ENCODE assay signal across 1 cellular context in the genomic region with DNA sequence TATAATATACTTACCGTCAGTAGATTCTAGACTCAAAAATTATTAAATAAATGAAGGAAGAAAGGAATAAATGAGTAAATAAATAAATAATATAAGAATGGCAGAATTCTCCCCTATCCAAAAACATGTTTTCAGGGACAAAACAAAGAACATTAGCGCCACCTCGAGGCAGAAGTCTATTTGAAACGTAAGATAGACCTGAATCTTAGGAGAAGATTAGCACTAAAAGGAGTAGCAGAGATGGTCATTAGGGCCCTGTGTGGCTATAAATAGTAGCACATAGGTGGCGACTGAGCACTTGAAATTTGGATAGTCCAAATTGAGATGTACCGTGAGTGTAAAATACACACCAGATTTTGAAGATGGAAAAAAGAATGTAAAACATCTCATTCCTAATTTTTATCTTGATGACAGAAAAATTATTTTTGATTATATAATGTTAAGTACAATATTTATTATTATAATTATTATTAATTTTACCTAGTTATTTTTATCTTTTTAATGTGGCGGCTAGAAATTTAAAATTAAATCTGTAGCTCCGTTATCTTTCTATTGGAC.
TF ChIP-seq lines count a peak whose summit lies in the region.

No MANE protein-coding gene starts in this region.

TF ChIP-seq in K562, 482 proteins besides CTCF, POLR2A, EP300 and RAD21 (continues in another document):
- TF ChIP-seq, protein P1, sequence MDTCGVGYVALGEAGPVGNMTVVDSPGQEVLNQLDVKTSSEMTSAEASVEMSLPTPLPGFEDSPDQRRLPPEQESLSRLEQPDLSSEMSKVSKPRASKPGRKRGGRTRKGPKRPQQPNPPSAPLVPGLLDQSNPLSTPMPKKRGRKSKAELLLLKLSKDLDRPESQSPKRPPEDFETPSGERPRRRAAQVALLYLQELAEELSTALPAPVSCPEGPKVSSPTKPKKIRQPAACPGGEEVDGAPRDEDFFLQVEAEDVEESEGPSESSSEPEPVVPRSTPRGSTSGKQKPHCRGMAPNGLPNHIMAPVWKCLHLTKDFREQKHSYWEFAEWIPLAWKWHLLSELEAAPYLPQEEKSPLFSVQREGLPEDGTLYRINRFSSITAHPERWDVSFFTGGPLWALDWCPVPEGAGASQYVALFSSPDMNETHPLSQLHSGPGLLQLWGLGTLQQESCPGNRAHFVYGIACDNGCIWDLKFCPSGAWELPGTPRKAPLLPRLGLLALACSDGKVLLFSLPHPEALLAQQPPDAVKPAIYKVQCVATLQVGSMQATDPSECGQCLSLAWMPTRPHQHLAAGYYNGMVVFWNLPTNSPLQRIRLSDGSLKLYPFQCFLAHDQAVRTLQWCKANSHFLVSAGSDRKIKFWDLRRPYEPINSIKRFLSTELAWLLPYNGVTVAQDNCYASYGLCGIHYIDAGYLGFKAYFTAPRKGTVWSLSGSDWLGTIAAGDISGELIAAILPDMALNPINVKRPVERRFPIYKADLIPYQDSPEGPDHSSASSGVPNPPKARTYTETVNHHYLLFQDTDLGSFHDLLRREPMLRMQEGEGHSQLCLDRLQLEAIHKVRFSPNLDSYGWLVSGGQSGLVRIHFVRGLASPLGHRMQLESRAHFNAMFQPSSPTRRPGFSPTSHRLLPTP (IDR thresholded peaks at IDR 0.05; ENCODE audit: borderline replicate concordance, extremely low read depth, insufficient read length) = no peak
- TF ChIP-seq SOX6 (IDR thresholded peaks at IDR 0.05) (no peak), SMC3 (conservative IDR thresholded peaks at IDR 0.05; ENCODE audit: insufficient read depth, low read depth, low read length) (peak; percentile 56), POLR2AphosphoS2 (IDR thresholded peaks at IDR 0.05; ENCODE audit: low read length) (no peak), CC2D1A (IDR thresholded peaks at IDR 0.05) (0 out of 2 replicates have a peak, but pooled peaks have one; percentile 37), CREBBP (IDR thresholded peaks at IDR 0.05; ENCODE audit: low read depth, low read length) (no peak), GATAD2B (IDR thresholded peaks at IDR 0.05; ENCODE audit: borderline replicate concordance) (0 out of 2 replicates have a peak, but pooled peaks have one; percentile 15), CREM (IDR thresholded peaks at IDR 0.05; ENCODE audit: low read depth) (peak; percentile 67), GATA2 (CRISPR knock-in tag; IDR thresholded peaks at IDR 0.05) (no peak), NFRKB (IDR thresholded peaks at IDR 0.05; ENCODE audit: low read depth) (no peak), ZNF696 (CRISPR knock-in tag; conservative IDR thresholded peaks at IDR 0.05) (no peak), SMARCB1 (IDR thresholded peaks at IDR 0.05; ENCODE audit: insufficient read length, low read depth) (no peak), RBBP5 (IDR thresholded peaks at IDR 0.05; ENCODE audit: borderline replicate concordance, insufficient read depth, low read length, poor library complexity, severe bottlenecking) (no peak), RBM34 (IDR thresholded peaks at IDR 0.05; ENCODE audit: borderline replicate concordance, insufficient read depth, low read length) (no peak), PPARD (CRISPR knock-in tag; IDR thresholded peaks at IDR 0.05) (no peak), ZNF253 (CRISPR knock-in tag; conservative IDR thresholded peaks at IDR 0.05) (no peak), KDM5B (IDR thresholded peaks at IDR 0.05; ENCODE audit: insufficient replicate concordance, low read depth, low read length) (no peak), DACH1 (IDR thresholded peaks at IDR 0.05; ENCODE audit: partially characterized antibody) (peak; percentile 26), RFX7 (CRISPR knock-in tag; IDR thresholded peaks at IDR 0.05) (no peak), YY1 (IDR thresholded peaks at IDR 0.05; ENCODE audit: borderline replicate concordance in 1 of 3, control insufficient read depth in 1 of 3, extremely low read depth in 1 of 3, insufficient read depth in 3 of 3, insufficient read length in 1 of 3, insufficient replicate concordance in 2 of 3, low read depth in 1 of 3, low read length in 2 of 3) (no peak), MAZ (CRISPR knock-in tag; conservative IDR thresholded peaks at IDR 0.05 in 1 of 2, IDR thresholded peaks at IDR 0.05 in 1 of 2) (0 out of 4 replicates have a peak, but pooled peaks of 1 of the 2 experiments have one; percentile 22), MEF2A (IDR thresholded peaks at IDR 0.05; ENCODE audit: control insufficient read depth, low read depth, low read length) (peak; percentile 90), PHF8 (IDR thresholded peaks at IDR 0.05; ENCODE audit: borderline replicate concordance, low read length) (no peak)
- TF ChIP-seq, protein P2, sequence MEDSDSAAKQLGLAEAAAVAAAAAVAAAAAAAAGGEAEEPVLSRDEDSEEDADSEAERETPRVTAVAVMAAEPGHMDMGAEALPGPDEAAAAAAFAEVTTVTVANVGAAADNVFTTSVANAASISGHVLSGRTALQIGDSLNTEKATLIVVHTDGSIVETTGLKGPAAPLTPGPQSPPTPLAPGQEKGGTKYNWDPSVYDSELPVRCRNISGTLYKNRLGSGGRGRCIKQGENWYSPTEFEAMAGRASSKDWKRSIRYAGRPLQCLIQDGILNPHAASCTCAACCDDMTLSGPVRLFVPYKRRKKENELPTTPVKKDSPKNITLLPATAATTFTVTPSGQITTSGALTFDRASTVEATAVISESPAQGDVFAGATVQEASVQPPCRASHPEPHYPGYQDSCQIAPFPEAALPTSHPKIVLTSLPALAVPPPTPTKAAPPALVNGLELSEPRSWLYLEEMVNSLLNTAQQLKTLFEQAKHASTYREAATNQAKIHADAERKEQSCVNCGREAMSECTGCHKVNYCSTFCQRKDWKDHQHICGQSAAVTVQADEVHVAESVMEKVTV (CRISPR knock-in tag; IDR thresholded peaks at IDR 0.05) = peak; percentile 76
- TF ChIP-seq, protein P3, sequence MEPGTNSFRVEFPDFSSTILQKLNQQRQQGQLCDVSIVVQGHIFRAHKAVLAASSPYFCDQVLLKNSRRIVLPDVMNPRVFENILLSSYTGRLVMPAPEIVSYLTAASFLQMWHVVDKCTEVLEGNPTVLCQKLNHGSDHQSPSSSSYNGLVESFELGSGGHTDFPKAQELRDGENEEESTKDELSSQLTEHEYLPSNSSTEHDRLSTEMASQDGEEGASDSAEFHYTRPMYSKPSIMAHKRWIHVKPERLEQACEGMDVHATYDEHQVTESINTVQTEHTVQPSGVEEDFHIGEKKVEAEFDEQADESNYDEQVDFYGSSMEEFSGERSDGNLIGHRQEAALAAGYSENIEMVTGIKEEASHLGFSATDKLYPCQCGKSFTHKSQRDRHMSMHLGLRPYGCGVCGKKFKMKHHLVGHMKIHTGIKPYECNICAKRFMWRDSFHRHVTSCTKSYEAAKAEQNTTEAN (CRISPR knock-in tag; IDR thresholded peaks at IDR 0.05) = no peak
- TF ChIP-seq, protein P4, sequence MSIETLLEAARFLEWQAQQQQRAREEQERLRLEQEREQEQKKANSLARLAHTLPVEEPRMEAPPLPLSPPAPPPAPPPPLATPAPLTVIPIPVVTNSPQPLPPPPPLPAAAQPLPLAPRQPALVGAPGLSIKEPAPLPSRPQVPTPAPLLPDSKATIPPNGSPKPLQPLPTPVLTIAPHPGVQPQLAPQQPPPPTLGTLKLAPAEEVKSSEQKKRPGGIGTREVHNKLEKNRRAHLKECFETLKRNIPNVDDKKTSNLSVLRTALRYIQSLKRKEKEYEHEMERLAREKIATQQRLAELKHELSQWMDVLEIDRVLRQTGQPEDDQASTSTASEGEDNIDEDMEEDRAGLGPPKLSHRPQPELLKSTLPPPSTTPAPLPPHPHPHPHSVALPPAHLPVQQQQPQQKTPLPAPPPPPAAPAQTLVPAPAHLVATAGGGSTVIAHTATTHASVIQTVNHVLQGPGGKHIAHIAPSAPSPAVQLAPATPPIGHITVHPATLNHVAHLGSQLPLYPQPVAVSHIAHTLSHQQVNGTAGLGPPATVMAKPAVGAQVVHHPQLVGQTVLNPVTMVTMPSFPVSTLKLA (conservative IDR thresholded peaks at IDR 0.05) = peak; percentile 28 to 39; a peak in 2 of 4 replicates
- TF ChIP-seq, protein P5, sequence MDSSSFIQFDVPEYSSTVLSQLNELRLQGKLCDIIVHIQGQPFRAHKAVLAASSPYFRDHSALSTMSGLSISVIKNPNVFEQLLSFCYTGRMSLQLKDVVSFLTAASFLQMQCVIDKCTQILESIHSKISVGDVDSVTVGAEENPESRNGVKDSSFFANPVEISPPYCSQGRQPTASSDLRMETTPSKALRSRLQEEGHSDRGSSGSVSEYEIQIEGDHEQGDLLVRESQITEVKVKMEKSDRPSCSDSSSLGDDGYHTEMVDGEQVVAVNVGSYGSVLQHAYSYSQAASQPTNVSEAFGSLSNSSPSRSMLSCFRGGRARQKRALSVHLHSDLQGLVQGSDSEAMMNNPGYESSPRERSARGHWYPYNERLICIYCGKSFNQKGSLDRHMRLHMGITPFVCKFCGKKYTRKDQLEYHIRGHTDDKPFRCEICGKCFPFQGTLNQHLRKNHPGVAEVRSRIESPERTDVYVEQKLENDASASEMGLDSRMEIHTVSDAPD (CRISPR knock-in tag; IDR thresholded peaks at IDR 0.05) = no peak
- TF ChIP-seq, protein P6, sequence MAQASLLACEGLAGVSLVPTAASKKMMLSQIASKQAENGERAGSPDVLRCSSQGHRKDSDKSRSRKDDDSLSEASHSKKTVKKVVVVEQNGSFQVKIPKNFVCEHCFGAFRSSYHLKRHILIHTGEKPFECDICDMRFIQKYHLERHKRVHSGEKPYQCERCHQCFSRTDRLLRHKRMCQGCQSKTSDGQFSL (CRISPR knock-in tag; IDR thresholded peaks at IDR 0.05) = no peak
- TF ChIP-seq, protein P6 (tag; IDR thresholded peaks at IDR 0.05) = no peak
- TF ChIP-seq, protein P7, sequence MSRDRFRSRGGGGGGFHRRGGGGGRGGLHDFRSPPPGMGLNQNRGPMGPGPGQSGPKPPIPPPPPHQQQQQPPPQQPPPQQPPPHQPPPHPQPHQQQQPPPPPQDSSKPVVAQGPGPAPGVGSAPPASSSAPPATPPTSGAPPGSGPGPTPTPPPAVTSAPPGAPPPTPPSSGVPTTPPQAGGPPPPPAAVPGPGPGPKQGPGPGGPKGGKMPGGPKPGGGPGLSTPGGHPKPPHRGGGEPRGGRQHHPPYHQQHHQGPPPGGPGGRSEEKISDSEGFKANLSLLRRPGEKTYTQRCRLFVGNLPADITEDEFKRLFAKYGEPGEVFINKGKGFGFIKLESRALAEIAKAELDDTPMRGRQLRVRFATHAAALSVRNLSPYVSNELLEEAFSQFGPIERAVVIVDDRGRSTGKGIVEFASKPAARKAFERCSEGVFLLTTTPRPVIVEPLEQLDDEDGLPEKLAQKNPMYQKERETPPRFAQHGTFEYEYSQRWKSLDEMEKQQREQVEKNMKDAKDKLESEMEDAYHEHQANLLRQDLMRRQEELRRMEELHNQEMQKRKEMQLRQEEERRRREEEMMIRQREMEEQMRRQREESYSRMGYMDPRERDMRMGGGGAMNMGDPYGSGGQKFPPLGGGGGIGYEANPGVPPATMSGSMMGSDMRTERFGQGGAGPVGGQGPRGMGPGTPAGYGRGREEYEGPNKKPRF (IDR thresholded peaks at IDR 0.05; ENCODE audit: low read depth, low read length) = no peak
- TF ChIP-seq, protein P8, sequence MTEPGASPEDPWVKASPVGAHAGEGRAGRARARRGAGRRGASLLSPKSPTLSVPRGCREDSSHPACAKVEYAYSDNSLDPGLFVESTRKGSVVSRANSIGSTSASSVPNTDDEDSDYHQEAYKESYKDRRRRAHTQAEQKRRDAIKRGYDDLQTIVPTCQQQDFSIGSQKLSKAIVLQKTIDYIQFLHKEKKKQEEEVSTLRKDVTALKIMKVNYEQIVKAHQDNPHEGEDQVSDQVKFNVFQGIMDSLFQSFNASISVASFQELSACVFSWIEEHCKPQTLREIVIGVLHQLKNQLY (CRISPR knock-in tag; conservative IDR thresholded peaks at IDR 0.05) = no peak
- TF ChIP-seq, protein P9, sequence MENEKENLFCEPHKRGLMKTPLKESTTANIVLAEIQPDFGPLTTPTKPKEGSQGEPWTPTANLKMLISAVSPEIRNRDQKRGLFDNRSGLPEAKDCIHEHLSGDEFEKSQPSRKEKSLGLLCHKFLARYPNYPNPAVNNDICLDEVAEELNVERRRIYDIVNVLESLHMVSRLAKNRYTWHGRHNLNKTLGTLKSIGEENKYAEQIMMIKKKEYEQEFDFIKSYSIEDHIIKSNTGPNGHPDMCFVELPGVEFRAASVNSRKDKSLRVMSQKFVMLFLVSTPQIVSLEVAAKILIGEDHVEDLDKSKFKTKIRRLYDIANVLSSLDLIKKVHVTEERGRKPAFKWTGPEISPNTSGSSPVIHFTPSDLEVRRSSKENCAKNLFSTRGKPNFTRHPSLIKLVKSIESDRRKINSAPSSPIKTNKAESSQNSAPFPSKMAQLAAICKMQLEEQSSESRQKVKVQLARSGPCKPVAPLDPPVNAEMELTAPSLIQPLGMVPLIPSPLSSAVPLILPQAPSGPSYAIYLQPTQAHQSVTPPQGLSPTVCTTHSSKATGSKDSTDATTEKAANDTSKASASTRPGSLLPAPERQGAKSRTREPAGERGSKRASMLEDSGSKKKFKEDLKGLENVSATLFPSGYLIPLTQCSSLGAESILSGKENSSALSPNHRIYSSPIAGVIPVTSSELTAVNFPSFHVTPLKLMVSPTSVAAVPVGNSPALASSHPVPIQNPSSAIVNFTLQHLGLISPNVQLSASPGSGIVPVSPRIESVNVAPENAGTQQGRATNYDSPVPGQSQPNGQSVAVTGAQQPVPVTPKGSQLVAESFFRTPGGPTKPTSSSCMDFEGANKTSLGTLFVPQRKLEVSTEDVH (IDR thresholded peaks at IDR 0.05; ENCODE audit: low read depth, partially characterized antibody) = no peak
- TF ChIP-seq, protein P10, sequence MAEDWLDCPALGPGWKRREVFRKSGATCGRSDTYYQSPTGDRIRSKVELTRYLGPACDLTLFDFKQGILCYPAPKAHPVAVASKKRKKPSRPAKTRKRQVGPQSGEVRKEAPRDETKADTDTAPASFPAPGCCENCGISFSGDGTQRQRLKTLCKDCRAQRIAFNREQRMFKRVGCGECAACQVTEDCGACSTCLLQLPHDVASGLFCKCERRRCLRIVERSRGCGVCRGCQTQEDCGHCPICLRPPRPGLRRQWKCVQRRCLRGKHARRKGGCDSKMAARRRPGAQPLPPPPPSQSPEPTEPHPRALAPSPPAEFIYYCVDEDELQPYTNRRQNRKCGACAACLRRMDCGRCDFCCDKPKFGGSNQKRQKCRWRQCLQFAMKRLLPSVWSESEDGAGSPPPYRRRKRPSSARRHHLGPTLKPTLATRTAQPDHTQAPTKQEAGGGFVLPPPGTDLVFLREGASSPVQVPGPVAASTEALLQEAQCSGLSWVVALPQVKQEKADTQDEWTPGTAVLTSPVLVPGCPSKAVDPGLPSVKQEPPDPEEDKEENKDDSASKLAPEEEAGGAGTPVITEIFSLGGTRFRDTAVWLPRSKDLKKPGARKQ (CRISPR knock-in tag; IDR thresholded peaks at IDR 0.05) = no peak
- TF ChIP-seq, protein P11, sequence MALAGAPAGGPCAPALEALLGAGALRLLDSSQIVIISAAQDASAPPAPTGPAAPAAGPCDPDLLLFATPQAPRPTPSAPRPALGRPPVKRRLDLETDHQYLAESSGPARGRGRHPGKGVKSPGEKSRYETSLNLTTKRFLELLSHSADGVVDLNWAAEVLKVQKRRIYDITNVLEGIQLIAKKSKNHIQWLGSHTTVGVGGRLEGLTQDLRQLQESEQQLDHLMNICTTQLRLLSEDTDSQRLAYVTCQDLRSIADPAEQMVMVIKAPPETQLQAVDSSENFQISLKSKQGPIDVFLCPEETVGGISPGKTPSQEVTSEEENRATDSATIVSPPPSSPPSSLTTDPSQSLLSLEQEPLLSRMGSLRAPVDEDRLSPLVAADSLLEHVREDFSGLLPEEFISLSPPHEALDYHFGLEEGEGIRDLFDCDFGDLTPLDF (CRISPR knock-in tag; IDR thresholded peaks at IDR 0.05) = no peak
